Comparison of ENCODE assay signal across 11 cellular contexts in genomic region chr11:111944139-111944538, GRCh38. TPM values are rescaled to one million over a fixed set of nuclear protein-coding genes. Genes with fewer than 3 reads are reported as not detected.
DNase-seq lines count a peak whose midpoint lies in the region; ATAC-seq and TF ChIP-seq lines count a peak whose summit lies in the region.
"Had no signal": no experiment of that assay in that cellular context is flagged by ENCODE, and none has a peak within 500 bp of the region (broad histone marks: within the 10 kb centered on the region; RNA-seq: fewer than 3 reads in every experiment).

No MANE protein-coding gene starts in this region.

- peaks cover 25% of the 10 kb centered on the region for H3K4me1 Mint-ChIP-seq in activated CD8-positive, alpha-beta memory T cell treated with anti-CD3 and anti-CD28 coated beads, Interleukin-2, amount 10 ng/mL, durations not matched to agents 7 days and 5 days

- no peaks in the 10 kb centered on the region for H3K27me3 Mint-ChIP-seq in activated CD8-positive, alpha-beta memory T cell treated with anti-CD3 and anti-CD28 coated beads, Interleukin-2, amount 10 ng/mL, durations not matched to agents 7 days and 5 days

- H3K9me3 ChIP-seq in adipocyte (ENCODE audit: control insufficient read depth, low read length) (no peaks in the 10 kb centered on the region), thyroid gland (no peaks in the 10 kb centered on the region)
- H3K9me3 ChIP-seq: BLaER1 treated with 17β-estradiol and CSF1 and Interleukin-3, amounts not matched to agents 10 nM and 100 nM had no signal

- no peaks in the 10 kb centered on the region for H3K9me3 Mint-ChIP-seq in activated CD8-positive, alpha-beta memory T cell treated with anti-CD3 and anti-CD28 coated beads, Interleukin-2, amount 10 ng/mL, durations not matched to agents 7 days and 5 days (ENCODE audit: low read depth)

- ATAC-seq in activated CD8-positive, alpha-beta memory T cell treated with anti-CD3 and anti-CD28 coated beads, Interleukin-2, amount 10 ng/mL, durations not matched to agents 7 days and 5 days: no peak
- ATAC-seq in GM21526 (IDR thresholded peaks at IDR 0.05; ENCODE audit: low FRiP score, unreplicated experiment): no peak
- no peak for ATAC-seq in GM18502 (IDR thresholded peaks at IDR 0.05; ENCODE audit: poor library complexity, unreplicated experiment)
- ATAC-seq: Right ventricle myocardium inferior had no signal

- H3K27me3 ChIP-seq in adipocyte (replicated peaks; ENCODE audit: control insufficient read depth, insufficient read depth, low read length): no peaks in the 10 kb centered on the region
- no peaks in the 10 kb centered on the region for H3K27me3 ChIP-seq in thyroid gland
- H3K27me3 ChIP-seq: BLaER1 treated with 17β-estradiol and CSF1 and Interleukin-3, amounts not matched to agents 10 nM and 100 nM had no signal

- H3K4me1 ChIP-seq in adipocyte (ENCODE audit: control insufficient read depth, insufficient read depth, low read length) (peaks cover 46% of the 10 kb centered on the region), thyroid gland (peaks cover 23 to 37% of the 10 kb centered on the region in 2 donors)

- intact Hi-C loops in thyroid gland (cut with DNase I): no loop called here

- no peak for TF ChIP-seq POLR2A in thyroid gland (IDR thresholded peaks at IDR 0.05)
- no peak for TF ChIP-seq POLR2A in erythroblast (IDR thresholded peaks at IDR 0.05; ENCODE audit: low read length)

- H3K36me3 Mint-ChIP-seq in activated CD8-positive, alpha-beta memory T cell treated with anti-CD3 and anti-CD28 coated beads, Interleukin-2, amount 10 ng/mL, durations not matched to agents 7 days and 5 days: peaks cover 8% of the 10 kb centered on the region

- DNase-seq in activated CD8-positive, alpha-beta memory T cell treated with anti-CD3 and anti-CD28 coated beads, Interleukin-2, amount 10 ng/mL, durations not matched to agents 7 days and 5 days: no peak
- no peak for DNase-seq in activated CD8-positive, alpha-beta memory T cell treated with anti-CD3 and anti-CD28 coated beads for 24 hours
- DNase-seq in adipocyte (ENCODE audit: low read depth) (peak; percentile 88), iPS-NIHi7 (ENCODE audit: extremely low spot score) (peak; percentile 31), thyroid gland (no peak), erythroblast (lab: John Stamatoyannopoulos, UW) (no peak)

- TF ChIP-seq CTCF in thyroid gland (IDR thresholded peaks at IDR 0.05): no peak

- 46 to 52% methylated on average over 3 of the region's 3 CpGs for WGBS in thyroid gland, 2 donors

- H3K9ac ChIP-seq in adipocyte (ENCODE audit: low read length): peak overlapping the region; percentile 59
- H3K9ac ChIP-seq: BLaER1 treated with 17β-estradiol and CSF1 and Interleukin-3, amounts not matched to agents 10 nM and 100 nM had no signal

- peak overlapping the region; percentile 48 to 91 (median 80) for H3K27ac ChIP-seq in thyroid gland
- H3K27ac ChIP-seq: BLaER1 treated with 17β-estradiol and CSF1 and Interleukin-3, amounts not matched to agents 10 nM and 100 nM had no signal

- peak overlapping the region; percentile 69 for H3K27ac Mint-ChIP-seq in activated CD8-positive, alpha-beta memory T cell treated with anti-CD3 and anti-CD28 coated beads, Interleukin-2, amount 10 ng/mL, durations not matched to agents 7 days and 5 days

- no peaks in the 10 kb centered on the region for H3K36me3 ChIP-seq in adipocyte (ENCODE audit: control insufficient read depth, insufficient read depth, low read length, severe bottlenecking)
- H3K36me3 ChIP-seq in thyroid gland: no peaks in the 10 kb centered on the region
- H3K36me3 ChIP-seq: BLaER1 treated with 17β-estradiol and CSF1 and Interleukin-3, amounts not matched to agents 10 nM and 100 nM had no signal

- CTCF ChIA-PET in activated CD8-positive, alpha-beta memory T cell treated with anti-CD3 and anti-CD28 coated beads, Interleukin-2, amount 10 ng/mL, durations not matched to agents 7 days and 5 days (lab: Charles Lee): interaction anchor here (0.9 to 2.3 kb wide), 5 partner anchors 8 to 516 kb away, joined by 3 to 10 read pairs (median 3); no protein-coding TSS in a partner anchor

- H3K4me3 ChIP-seq in adipocyte (ENCODE audit: low read length): peak overlapping the region; percentile 56
- H3K4me3 ChIP-seq in thyroid gland (replicated peaks in 1 of 3): no peak overlapping the region
- H3K4me3 ChIP-seq: BLaER1 treated with 17β-estradiol and CSF1 and Interleukin-3, amounts not matched to agents 10 nM and 100 nM had no signal

- no peak overlapping the region for H3K4me3 Mint-ChIP-seq in activated CD8-positive, alpha-beta memory T cell treated with anti-CD3 and anti-CD28 coated beads, Interleukin-2, amount 10 ng/mL, durations not matched to agents 7 days and 5 days

RNA-seq across cellular contexts. Expression of gene DIXDC1, which starts 7.0 kb away (rescaled TPM):
- 10 to 100 TPM in 1 of 2 experiments, 1 to 10 TPM in 1; 9.0 to 10.3 TPM for total RNA-seq in activated CD8-positive, alpha-beta memory T cell treated with anti-CD3 and anti-CD28 coated beads, Interleukin-2, amount 10 ng/mL, durations not matched to agents 7 days and 5 days
- total RNA-seq in thyroid gland: 10 to 100 TPM; 30.5 to 41.3 (median 38.2) TPM

RNA-seq across cellular contexts. Expression of gene C11orf52, which starts 25.4 kb away (rescaled TPM):
- not detected for total RNA-seq in activated CD8-positive, alpha-beta memory T cell treated with anti-CD3 and anti-CD28 coated beads, Interleukin-2, amount 10 ng/mL, durations not matched to agents 7 days and 5 days
- total RNA-seq in thyroid gland: 10 to 100 TPM; 21.7 to 33.4 (median 24.9) TPM

RNA-seq across cellular contexts. Expression of gene HSPB2, which starts 31.6 kb away (rescaled TPM):
- total RNA-seq in activated CD8-positive, alpha-beta memory T cell treated with anti-CD3 and anti-CD28 coated beads, Interleukin-2, amount 10 ng/mL, durations not matched to agents 7 days and 5 days: not detected
- under 1 TPM in 1 of 4 donors, not detected in 3; 0.22 TPM for total RNA-seq in thyroid gland
- total RNA-seq: dermis microvascular lymphatic vessel endothelial cell had no signal

RNA-seq across cellular contexts. Expression of gene CRYAB, which starts 32.6 kb away (rescaled TPM):
- total RNA-seq in activated CD8-positive, alpha-beta memory T cell treated with anti-CD3 and anti-CD28 coated beads, Interleukin-2, amount 10 ng/mL, durations not matched to agents 7 days and 5 days: not detected
- 100 to 1,000 TPM; 174 to 350 (median 250) TPM for total RNA-seq in thyroid gland

Comparison
In these comparisons a context has a peak if more than half of its experiments do, and no peak if none do; other contexts are left out.
1. DNase-seq: peak in adipocyte (single experiment) and iPS-NIHi7 (single experiment); none in activated CD8-positive, alpha-beta memory T cell treated with anti-CD3 and anti-CD28 coated beads, Interleukin-2, amount 10 ng/mL, durations not matched to agents 7 days and 5 days (single experiment), activated CD8-positive, alpha-beta memory T cell treated with anti-CD3 and anti-CD28 coated beads for 24 hours (single experiment), thyroid gland (0 of 2) and erythroblast (0 of 2).
2. RNA of gene C11orf52, which starts 25.4 kb away (total RNA-seq): 21.7 to 33.4 TPM in thyroid gland; not detected in activated CD8-positive, alpha-beta memory T cell treated with anti-CD3 and anti-CD28 coated beads, Interleukin-2, amount 10 ng/mL, durations not matched to agents 7 days and 5 days; every median in the first group is over 10 times any median in the second.